In genomic region chr14:71890541-71890940, GRCh38 we compare ENCODE assay signal across 19 cellular contexts. TPM values are rescaled to one million over a fixed set of nuclear protein-coding genes. Genes with fewer than 3 reads are reported as not detected.
"Had no signal": no experiment of that assay in that cellular context is flagged by ENCODE, and none has a peak within 500 bp of the region (broad histone marks: within the 10 kb centered on the region; RNA-seq: fewer than 3 reads in every experiment).

No MANE protein-coding gene starts in this region.

- H3K4me1 ChIP-seq: heart left ventricle had no signal

- H3K27me3 ChIP-seq: heart left ventricle, tibial artery had no signal

- H3K27ac ChIP-seq: heart left ventricle, tibial artery had no signal

- DNase-seq: cortex of kidney; effector memory CD4-positive, alpha-beta T cell; heart left ventricle; hippocampal formation; kidney glomerular epithelial cell; mammary epithelial cell; mucosa of descending colon; natural killer cell; posterior cingulate gyrus; small intestine; stimulated activated CD4-positive, alpha-beta T cell treated with anti-CD3 and anti-CD28 coated beads, Interleukin-12 subunit alpha, Interleukin-12 subunit beta, amount 100 ng/mL, for 4 hours; stimulated activated naive CD4-positive, alpha-beta T cell treated with Interleukin-2 at 50 U/mL for 16 hours; tibial artery had no signal

- H3K36me3 ChIP-seq: heart left ventricle, tibial artery had no signal

- H3K9me3 ChIP-seq: tibial artery had no signal

- ATAC-seq: esophagus mucosa, heart left ventricle, mucosa of descending colon, natural killer cell, right cardiac atrium had no signal

- H3K4me3 ChIP-seq: heart left ventricle, mucosa of descending colon, tibial artery had no signal

RNA-seq across cellular contexts. Expression of gene RGS6, which starts 41.7 kb away (rescaled TPM):
- total RNA-seq: fibroblast of lung, glomerular endothelial cell, mammary epithelial cell, myocyte, pulmonary artery endothelial cell had no signal
- polyA plus RNA-seq: fibroblast of lung, mammary epithelial cell had no signal
